26 cellular contexts compared by ENCODE assay signal in the genomic region with DNA sequence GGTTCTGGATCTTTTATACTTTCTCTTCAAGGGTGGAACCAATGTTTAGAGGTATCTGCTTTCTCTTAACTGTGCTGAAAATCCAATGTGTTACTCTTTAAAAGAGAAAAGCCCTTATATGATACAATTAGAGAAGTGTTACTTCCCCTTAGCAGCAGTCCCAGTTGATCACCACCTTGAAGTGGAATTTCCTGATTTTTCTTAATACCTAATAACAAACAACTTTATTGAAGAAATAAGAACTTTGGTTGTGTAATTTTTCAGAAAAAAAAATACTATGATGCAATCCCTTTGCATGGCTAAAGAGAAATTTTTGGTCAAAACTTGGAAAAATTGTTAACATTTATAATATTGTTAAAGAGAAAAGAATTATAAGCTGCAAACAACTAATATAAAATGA. TPM values are rescaled to one million over a fixed set of nuclear protein-coding genes. Genes with fewer than 3 reads are reported as not detected.
"Had no signal": no experiment of that assay in that cellular context is flagged by ENCODE, and none has a peak within 500 bp of the region (broad histone marks: within the 10 kb centered on the region; RNA-seq: fewer than 3 reads in every experiment).

No MANE protein-coding gene starts in this region.

- H3K9me3 Mint-ChIP-seq: activated B cell treated with CpG ODN at 0.5 μM for 24 hours; activated naive CD8-positive, alpha-beta T cell treated with anti-CD3 and anti-CD28 coated beads for 36 hours; effector memory CD8-positive, alpha-beta T cell had no signal

- DNase-seq: activated B cell treated with CpG ODN at 0.5 μM for 24 hours; activated CD4-positive, alpha-beta T cell treated with anti-CD3 and anti-CD28 coated beads for 36 hours; activated CD4-positive, alpha-beta T cell treated with anti-CD3 and anti-CD28 coated beads, Interleukin-2, amount 50 U/mL, for 48 hours; activated naive CD4-positive, alpha-beta T cell treated with Interleukin-2 at 50 U/mL for 16 hours; activated naive CD8-positive, alpha-beta T cell treated with anti-CD3 and anti-CD28 coated beads for 36 hours; central memory CD4-positive, alpha-beta T cell; dorsolateral prefrontal cortex; effector memory CD8-positive, alpha-beta T cell; head of caudate nucleus; hypothalamus; mesenchymal stem cell; naive B cell; occipital lobe; posterior cingulate gyrus; sigmoid colon; stimulated activated CD4-positive, alpha-beta T cell treated with anti-CD3 and anti-CD28 coated beads, Interleukin-15, amount 100 ng/mL, for 24 hours; stimulated activated naive CD4-positive, alpha-beta T cell had no signal

- H3K4me1 Mint-ChIP-seq: activated B cell treated with CpG ODN at 0.5 μM for 24 hours; activated naive CD8-positive, alpha-beta T cell treated with anti-CD3 and anti-CD28 coated beads for 36 hours; naive B cell had no signal

- H3K4me3 ChIP-seq: dorsolateral prefrontal cortex, esophagus muscularis mucosa, gastroesophageal sphincter, sigmoid colon, smooth muscle cell, thoracic aorta, vagina had no signal

- H3K27ac Mint-ChIP-seq: activated B cell treated with CpG ODN at 0.5 μM for 24 hours; activated CD4-positive, alpha-beta T cell treated with anti-CD3 and anti-CD28 coated beads for 36 hours; activated naive CD8-positive, alpha-beta T cell treated with anti-CD3 and anti-CD28 coated beads for 36 hours; effector memory CD8-positive, alpha-beta T cell had no signal

- H3K4me1 ChIP-seq: sigmoid colon had no signal

- H3K27me3 ChIP-seq: esophagus muscularis mucosa, gastroesophageal sphincter, sigmoid colon, vagina had no signal

- H3K36me3 ChIP-seq: esophagus muscularis mucosa, sigmoid colon, thoracic aorta, vagina had no signal

- H3K9me3 ChIP-seq: esophagus muscularis mucosa, gastroesophageal sphincter, sigmoid colon, thoracic aorta, vagina had no signal

- H3K4me2 ChIP-seq: smooth muscle cell had no signal

- FAIRE-seq: astrocyte, colon, endothelial cell of umbilical vein had no signal

- ATAC-seq: effector memory CD8-positive, alpha-beta T cell had no signal

- H3K36me3 Mint-ChIP-seq: activated naive CD8-positive, alpha-beta T cell treated with anti-CD3 and anti-CD28 coated beads for 36 hours; naive B cell had no signal

- H3K4me3 Mint-ChIP-seq: activated B cell treated with CpG ODN at 0.5 μM for 24 hours; activated CD4-positive, alpha-beta T cell treated with anti-CD3 and anti-CD28 coated beads for 36 hours; activated naive CD8-positive, alpha-beta T cell treated with anti-CD3 and anti-CD28 coated beads for 36 hours; effector memory CD8-positive, alpha-beta T cell; naive B cell had no signal

- H3K27me3 Mint-ChIP-seq: type B pancreatic cell had no signal

- H3K27ac ChIP-seq: esophagus muscularis mucosa, gastroesophageal sphincter, sigmoid colon, thoracic aorta, vagina had no signal

RNA-seq across cellular contexts. Expression of gene SLC1A3, which starts 24.8 kb away (rescaled TPM):
- total RNA-seq: endothelial cell of umbilical vein had no signal
